Comparison of ENCODE assay signal across 8 cellular contexts in genomic region chr15:82530606-82531379, GRCh38. TPM values are rescaled to one million over a fixed set of nuclear protein-coding genes. Genes with fewer than 3 reads are reported as not detected.
DNase-seq lines count a peak whose midpoint lies in the region; ATAC-seq and TF ChIP-seq lines count a peak whose summit lies in the region.

No MANE protein-coding gene starts in this region.

- no peak overlapping the region for H3K4me3 ChIP-seq in AG04450 (ENCODE audit: low read depth, low read length)
- peak overlapping the region in 2 of 4 donors; percentile 29 to 47 for H3K4me3 ChIP-seq in esophagus squamous epithelium
- H3K4me3 ChIP-seq in neural progenitor cell: peak overlapping the region; percentile 39
- no peak overlapping the region for H3K4me3 ChIP-seq in tibial artery

- H3K4me2 ChIP-seq in neural progenitor cell: peak overlapping the region; percentile 72

- WGBS in esophagus squamous epithelium, 2 donors: 8 to 25% methylated on average over 6 to 7 of the region's 10 CpGs

- H3K27me3 ChIP-seq in AG04450 (ENCODE audit: control insufficient read depth, insufficient read depth, low read length) (no peaks in the 10 kb centered on the region), esophagus squamous epithelium (no peaks in the 10 kb centered on the region), neural progenitor cell (peaks cover 4% of the 10 kb centered on the region), tibial artery (no peaks in the 10 kb centered on the region)

- H3K9me3 ChIP-seq in AG04450 (ENCODE audit: control insufficient read depth, insufficient read depth, low read length): no peaks in the 10 kb centered on the region
- no peaks in the 10 kb centered on the region for H3K9me3 ChIP-seq in esophagus squamous epithelium
- H3K9me3 ChIP-seq in neural progenitor cell (ENCODE audit: low read depth): no peaks in the 10 kb centered on the region
- H3K9me3 ChIP-seq in tibial artery: no peaks in the 10 kb centered on the region

- H4K20me1 ChIP-seq in neural progenitor cell (ENCODE audit: low read depth): peaks cover 20% of the 10 kb centered on the region

- H3K9ac ChIP-seq in neural progenitor cell: no peak overlapping the region

- DNase-seq in AG04450 (ENCODE audit: low read depth, low spot score) (no peak), HT1080 (ENCODE audit: low read depth) (peak; percentile 68), esophagus squamous epithelium (lab: John Stamatoyannopoulos, UW) (no peak), neural progenitor cell (ENCODE audit: low spot score) (peak; percentile 76), tibial artery (peak; percentile 49 to 74), NCI-H2196 treated with DMSO at 0.1 percent for 48 hours (lab: John Stamatoyannopoulos, UW; ENCODE audit: unreplicated experiment) (no peak)
- peak; percentile 89 for DNase-seq in activated CD8-positive, alpha-beta memory T cell treated with anti-CD3 and anti-CD28 coated beads for 24 hours

- no peaks in the 10 kb centered on the region for H3K79me2 ChIP-seq in neural progenitor cell (ENCODE audit: low read depth)

- peaks cover 0 to 30% (median 11%) of the 10 kb centered on the region in 3 donors for H3K4me1 ChIP-seq in esophagus squamous epithelium
- H3K4me1 ChIP-seq in neural progenitor cell: no peaks in the 10 kb centered on the region
- H3K4me1 ChIP-seq in tibial artery: peaks cover 0 to 7% (median 5%) of the 10 kb centered on the region in 4 donors

- TF ChIP-seq CTCF in AG04450 (IDR thresholded peaks at IDR 0.05; ENCODE audit: low read depth, low read length) (peak; percentile 79), esophagus squamous epithelium (IDR thresholded peaks at IDR 0.05) (peak; percentile 73 to 95 (median 84)), neural progenitor cell (IDR thresholded peaks at IDR 0.05) (peak; percentile 98), tibial artery (IDR thresholded peaks at IDR 0.05) (peak; percentile 55 to 67)

- peak overlapping the region; percentile 86 for H2AFZ ChIP-seq in neural progenitor cell (replicated peaks)

- H3F3A ChIP-seq in neural progenitor cell (ENCODE audit: low read depth): peaks cover 13% of the 10 kb centered on the region

- TF ChIP-seq POLR2A in esophagus squamous epithelium (IDR thresholded peaks at IDR 0.05): no peak

- H3K27ac ChIP-seq in AG04450 (ENCODE audit: low read depth, low read length): no peak overlapping the region
- peak overlapping the region; percentile 18 to 68 (median 37) for H3K27ac ChIP-seq in esophagus squamous epithelium
- H3K27ac ChIP-seq in neural progenitor cell: no peak overlapping the region
- H3K27ac ChIP-seq in tibial artery: no peak overlapping the region

- peak overlapping the region; percentile 88 for H3K27ac Mint-ChIP-seq in neural progenitor cell

- H3K27me3 Mint-ChIP-seq in neural progenitor cell (ENCODE audit: insufficient read depth, low read depth): peaks cover 7% of the 10 kb centered on the region

- CTCF ChIA-PET in AG04450 (lab: Charles Lee): interaction anchor here (0.6 to 2.5 kb wide), 11 partner anchors 9 to 1301 kb away, joined by 3 to 23 read pairs (median 4); partner anchors contain the start of gene RPS17

- peak; percentile 83 for ATAC-seq in GM19452 (IDR thresholded peaks at IDR 0.05; ENCODE audit: unreplicated experiment)

- peaks cover 14% of the 10 kb centered on the region for H3K36me3 Mint-ChIP-seq in neural progenitor cell

- intact Hi-C loops in esophagus squamous epithelium (cut with DNase I) (no loop called here), tibial artery (cut with DNase I; ENCODE audit: low total_unique reads) (no loop called here)

- H3K9me3 Mint-ChIP-seq in neural progenitor cell: no peaks in the 10 kb centered on the region

- H3K4me3 Mint-ChIP-seq in neural progenitor cell: peak overlapping the region; percentile 73

- H3K4me1 Mint-ChIP-seq in neural progenitor cell: peaks cover 3% of the 10 kb centered on the region

- H3K36me3 ChIP-seq in esophagus squamous epithelium (peaks cover 0 to 33% (median 0%) of the 10 kb centered on the region in 3 donors), neural progenitor cell (peaks cover 3% of the 10 kb centered on the region), tibial artery (peaks cover 18 to 32% (median 31%) of the 10 kb centered on the region in 3 donors)

- POLR2A ChIA-PET in AG04450 (lab: Yijun Ruan, JAX): interaction anchor here (0.7 to 2.1 kb wide), 2 partner anchors 10 to 219 kb away, joined by 3 to 17 read pairs; partner anchors contain the start of gene RPS17

RNA-seq across cellular contexts. Expression of gene RPS17, which starts 9.5 kb away (rescaled TPM):
- polyA plus RNA-seq in AG04450 (2011; rRNA removed): 4,215 and 4,363 TPM in 2 replicates
- 745 and 784 TPM in 2 replicates for polyA minus RNA-seq in AG04450 (2011; rRNA and poly(A)+ RNA removed)
- 3,352 and 4,043 TPM in 2 replicates for total RNA-seq in HT1080 (2014; rRNA removed; shearing (Covaris generic))
- 7,780 and 8,806 TPM in 2 replicates for polyA plus RNA-seq in HT1080 (2015; cell fraction: cytosol; rRNA removed)
- polyA plus RNA-seq in HT1080 (2015; cell fraction: nucleus; rRNA removed): 2,028 and 2,069 TPM in 2 replicates
- 1,000 to 10,000 TPM; 1,206 to 4,149 (median 2,794) TPM for total RNA-seq in esophagus squamous epithelium
- 3,589 and 4,695 TPM in 2 replicates for total RNA-seq in neural progenitor cell (ENCODE audit: low replicate concordance)

Comparison
In these comparisons a context has a peak if more than half of its experiments do, and no peak if none do; other contexts are left out.
1. DNase-seq: peak in HT1080 (single experiment), activated CD8-positive, alpha-beta memory T cell treated with anti-CD3 and anti-CD28 coated beads for 24 hours (single experiment), neural progenitor cell (single experiment) and tibial artery (2 of 2); none in AG04450 (single experiment), esophagus squamous epithelium (single experiment) and NCI-H2196 treated with DMSO at 0.1 percent for 48 hours (single experiment).
2. H3K27ac ChIP-seq: peak in esophagus squamous epithelium (4 of 4); none in AG04450 (single experiment), neural progenitor cell (single experiment) and tibial artery (0 of 2).
3. Peak in every context shown above with its lines, with median percentiles within 50 percentile points of each other: CTCF ChIP-seq.